Comparison of ENCODE assay signal across 1 cellular context in the genomic region with DNA sequence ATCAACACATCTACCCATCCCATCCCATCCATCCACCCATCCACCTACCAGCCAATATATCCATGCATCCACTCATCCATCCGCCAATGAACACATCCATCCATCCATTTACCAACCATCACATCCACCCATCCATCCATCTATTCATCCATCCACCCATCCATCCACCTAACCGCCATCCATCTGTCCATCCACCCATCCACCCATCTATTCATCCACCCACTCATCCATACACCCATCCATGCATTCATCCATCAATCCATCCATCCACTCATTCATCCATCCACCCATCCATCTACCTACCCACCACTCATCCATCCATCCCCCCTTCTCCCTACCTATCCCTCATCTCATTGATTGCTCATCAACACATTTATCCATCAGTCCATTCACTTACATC.
TF ChIP-seq lines count a peak whose summit lies in the region.

No MANE protein-coding gene starts in this region.

TF ChIP-seq in H1, 55 proteins besides CTCF, POLR2A, EP300 and RAD21:
- no peak for TF ChIP-seq KDM5A (IDR thresholded peaks at IDR 0.05; ENCODE audit: low read length)
- no peak for TF ChIP-seq SP4 (IDR thresholded peaks at IDR 0.05; ENCODE audit: low read length)
- no peak for TF ChIP-seq CBX5 (IDR thresholded peaks at IDR 0.05; ENCODE audit: low read depth, low read length)
- TF ChIP-seq BCL11A (IDR thresholded peaks at IDR 0.05; ENCODE audit: low read depth in 2 of 2, low read length in 2 of 2) = no peak
- no peak for TF ChIP-seq CREB1 (IDR thresholded peaks at IDR 0.05)
- TF ChIP-seq BACH1 (IDR thresholded peaks at IDR 0.05; ENCODE audit: low read length) = no peak
